In the genomic region with DNA sequence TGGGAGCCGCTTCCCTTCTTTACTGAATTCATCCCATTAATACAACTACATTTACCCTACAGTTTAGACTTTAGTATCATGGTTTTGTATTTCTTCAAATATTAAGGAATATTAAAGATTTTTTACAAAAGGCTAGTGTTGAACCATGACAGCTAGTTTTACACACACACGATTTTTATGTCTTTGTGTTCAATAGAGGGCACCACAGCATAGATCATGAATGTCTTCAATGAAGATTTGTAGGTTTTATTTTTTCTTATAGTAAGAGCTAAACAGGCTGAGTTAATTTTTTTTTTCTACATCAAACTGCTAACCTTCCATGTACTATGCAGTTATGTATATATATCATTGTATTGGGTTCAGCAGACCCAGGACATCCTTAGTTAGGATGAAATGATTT, we compare ENCODE assay signal across 1 cellular context.
TF ChIP-seq lines count a peak whose summit lies in the region.

No MANE protein-coding gene starts in this region.

TF ChIP-seq in HCT116, 20 proteins besides CTCF, POLR2A, EP300 and RAD21 (continued from another document):
- TF ChIP-seq, protein P1, sequence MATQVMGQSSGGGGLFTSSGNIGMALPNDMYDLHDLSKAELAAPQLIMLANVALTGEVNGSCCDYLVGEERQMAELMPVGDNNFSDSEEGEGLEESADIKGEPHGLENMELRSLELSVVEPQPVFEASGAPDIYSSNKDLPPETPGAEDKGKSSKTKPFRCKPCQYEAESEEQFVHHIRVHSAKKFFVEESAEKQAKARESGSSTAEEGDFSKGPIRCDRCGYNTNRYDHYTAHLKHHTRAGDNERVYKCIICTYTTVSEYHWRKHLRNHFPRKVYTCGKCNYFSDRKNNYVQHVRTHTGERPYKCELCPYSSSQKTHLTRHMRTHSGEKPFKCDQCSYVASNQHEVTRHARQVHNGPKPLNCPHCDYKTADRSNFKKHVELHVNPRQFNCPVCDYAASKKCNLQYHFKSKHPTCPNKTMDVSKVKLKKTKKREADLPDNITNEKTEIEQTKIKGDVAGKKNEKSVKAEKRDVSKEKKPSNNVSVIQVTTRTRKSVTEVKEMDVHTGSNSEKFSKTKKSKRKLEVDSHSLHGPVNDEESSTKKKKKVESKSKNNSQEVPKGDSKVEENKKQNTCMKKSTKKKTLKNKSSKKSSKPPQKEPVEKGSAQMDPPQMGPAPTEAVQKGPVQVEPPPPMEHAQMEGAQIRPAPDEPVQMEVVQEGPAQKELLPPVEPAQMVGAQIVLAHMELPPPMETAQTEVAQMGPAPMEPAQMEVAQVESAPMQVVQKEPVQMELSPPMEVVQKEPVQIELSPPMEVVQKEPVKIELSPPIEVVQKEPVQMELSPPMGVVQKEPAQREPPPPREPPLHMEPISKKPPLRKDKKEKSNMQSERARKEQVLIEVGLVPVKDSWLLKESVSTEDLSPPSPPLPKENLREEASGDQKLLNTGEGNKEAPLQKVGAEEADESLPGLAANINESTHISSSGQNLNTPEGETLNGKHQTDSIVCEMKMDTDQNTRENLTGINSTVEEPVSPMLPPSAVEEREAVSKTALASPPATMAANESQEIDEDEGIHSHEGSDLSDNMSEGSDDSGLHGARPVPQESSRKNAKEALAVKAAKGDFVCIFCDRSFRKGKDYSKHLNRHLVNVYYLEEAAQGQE (IDR thresholded peaks at IDR 0.05; ENCODE audit: low read depth) = no peak
- TF ChIP-seq TCF7L2 (IDR thresholded peaks at IDR 0.05; ENCODE audit: borderline replicate concordance, extremely low read depth, insufficient read depth, insufficient read length) (no peak), EGR1 (IDR thresholded peaks at IDR 0.05; ENCODE audit: low read depth) (no peak), ZNF274 (IDR thresholded peaks at IDR 0.05; ENCODE audit: low read depth, low read length) (no peak), POLR2AphosphoS5 (IDR thresholded peaks at IDR 0.05; ENCODE audit: low read depth, low read length) (no peak), YY1 (IDR thresholded peaks at IDR 0.05; ENCODE audit: extremely low read depth, insufficient replicate concordance, low read depth, low read length) (no peak), SP1 (IDR thresholded peaks at IDR 0.05; ENCODE audit: low read depth) (no peak), ZFX (IDR thresholded peaks at IDR 0.05) (no peak), JUND (IDR thresholded peaks at IDR 0.05) (no peak), SRF (IDR thresholded peaks at IDR 0.05; ENCODE audit: low read depth) (no peak), SIN3A (IDR thresholded peaks at IDR 0.05; ENCODE audit: low read depth) (no peak)
- TF ChIP-seq, protein P2, sequence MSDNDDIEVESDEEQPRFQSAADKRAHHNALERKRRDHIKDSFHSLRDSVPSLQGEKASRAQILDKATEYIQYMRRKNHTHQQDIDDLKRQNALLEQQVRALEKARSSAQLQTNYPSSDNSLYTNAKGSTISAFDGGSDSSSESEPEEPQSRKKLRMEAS (IDR thresholded peaks at IDR 0.05) = no peak
